16 cellular contexts compared by ENCODE assay signal in genomic region chr11:93743316-93743715, GRCh38. TPM values are rescaled to one million over a fixed set of nuclear protein-coding genes. Genes with fewer than 3 reads are reported as not detected.
DNase-seq lines count a peak whose midpoint lies in the region; ATAC-seq and TF ChIP-seq lines count a peak whose summit lies in the region.
"Had no signal": no experiment of that assay in that cellular context is flagged by ENCODE, and none has a peak within 500 bp of the region (broad histone marks: within the 10 kb centered on the region; RNA-seq: fewer than 3 reads in every experiment).

No MANE protein-coding gene starts in this region.

- POLR2A ChIA-PET in CD4-positive, alpha-beta T cell (lab: Charles Lee) = interaction anchor here (0.6 to 3.2 kb wide), 2 partner anchors 18 to 64 kb away, joined by 3 to 34 read pairs; no protein-coding TSS in a partner anchor
- POLR2A ChIA-PET in HEK293T (lab: Yijun Ruan, JAX) = interaction anchor here (6.9 kb wide), 1 partner anchor 41 kb away, joined by 119 read pairs; the partner anchor contains the start of gene MED17

- H3K36me3 ChIP-seq in body of pancreas (replicated peaks in 1 of 2; ENCODE audit: insufficient read depth in 1 of 2, low read depth in 2 of 2) = no peaks in the 10 kb centered on the region

- peaks cover 46% of the 10 kb centered on the region for H3K36me3 Mint-ChIP-seq in CD4-positive, alpha-beta T cell (ENCODE audit: low read depth)
- peaks cover 24% of the 10 kb centered on the region for H3K36me3 Mint-ChIP-seq in natural killer cell treated with Interleukin-12 subunit alpha and Interleukin-12 subunit beta and Interleukin-15 and Interleukin-18, amount 100 ng/mL, for 72 hours

- intact Hi-C loops in CD4-positive, alpha-beta T cell (cut with DNase I, micrococcal nuclease) = loop anchor here in 1 of 2 experiments (5.0 kb wide), 3 partner anchors 81 to 1229 kb away; partner anchors contain the start of genes ANKRD49, CEP295, CWC15 and KDM4D
- intact Hi-C loops in body of pancreas (cut with DNase I) = no loop called here

- no peaks in the 10 kb centered on the region for H3K27me3 ChIP-seq in CD4-positive, alpha-beta T cell (ENCODE audit: control insufficient read depth, insufficient read depth, low read length)
- no peaks in the 10 kb centered on the region for H3K27me3 ChIP-seq in body of pancreas
- H3K27me3 ChIP-seq: gastroesophageal sphincter had no signal

- H3K4me3 Mint-ChIP-seq in CD4-positive, alpha-beta T cell = peak overlapping the region; percentile 98
- peak overlapping the region; percentile 64 for H3K4me3 Mint-ChIP-seq in natural killer cell treated with Interleukin-12 subunit alpha and Interleukin-12 subunit beta and Interleukin-15 and Interleukin-18, amount 100 ng/mL, for 72 hours

- H3K9me3 Mint-ChIP-seq in CD4-positive, alpha-beta T cell = no peaks in the 10 kb centered on the region
- no peaks in the 10 kb centered on the region for H3K9me3 Mint-ChIP-seq in natural killer cell treated with Interleukin-12 subunit alpha and Interleukin-12 subunit beta and Interleukin-15 and Interleukin-18, amount 100 ng/mL, for 72 hours

- no peak for ATAC-seq in CD4-positive, alpha-beta T cell (ENCODE audit: poor library complexity)
- no peak for ATAC-seq in body of pancreas
- no peak for ATAC-seq in natural killer cell treated with Interleukin-12 subunit alpha and Interleukin-12 subunit beta and Interleukin-15 and Interleukin-18, amount 100 ng/mL, for 72 hours
- no peak for ATAC-seq in HG03139 (IDR thresholded peaks at IDR 0.05; ENCODE audit: unreplicated experiment)
- no peak for ATAC-seq in HG02678 (IDR thresholded peaks at IDR 0.05; ENCODE audit: unreplicated experiment)
- ATAC-seq: gastroesophageal sphincter, left cardiac atrium had no signal

- no peaks in the 10 kb centered on the region for H3K27me3 Mint-ChIP-seq in CD4-positive, alpha-beta T cell
- no peaks in the 10 kb centered on the region for H3K27me3 Mint-ChIP-seq in natural killer cell treated with Interleukin-12 subunit alpha and Interleukin-12 subunit beta and Interleukin-15 and Interleukin-18, amount 100 ng/mL, for 72 hours

- CTCF ChIA-PET in CD4-positive, alpha-beta T cell (lab: Charles Lee) = no interaction called here
- CTCF ChIA-PET in HEK293T (lab: Yijun Ruan, JAX) = no interaction called here

- TF ChIP-seq CTCF in CD4-positive, alpha-beta T cell (IDR thresholded peaks at IDR 0.05) = no peak
- TF ChIP-seq CTCF in body of pancreas (IDR thresholded peaks at IDR 0.05) = no peak

- peaks cover 61% of the 10 kb centered on the region for H3K4me1 ChIP-seq in body of pancreas

- no peak overlapping the region for H3K4me3 ChIP-seq in body of pancreas

- no peak for TF ChIP-seq POLR2A in body of pancreas (IDR thresholded peaks at IDR 0.05)

- WGBS in body of pancreas, 2 donors = 84 to 87% methylated on average over 19 to 21 of the region's 21 CpGs

- no peak overlapping the region for H3K27ac ChIP-seq in CD4-positive, alpha-beta T cell (ENCODE audit: low read depth, low read length)
- peak overlapping the region in 3 of 4 donors; percentile 96 to 98 (median 97) for H3K27ac ChIP-seq in body of pancreas

- no peaks in the 10 kb centered on the region for H3K9me3 ChIP-seq in CD4-positive, alpha-beta T cell (ENCODE audit: control insufficient read depth, low read length)
- H3K9me3 ChIP-seq in body of pancreas = no peaks in the 10 kb centered on the region
- H3K9me3 ChIP-seq: gastroesophageal sphincter had no signal

- no peak for DNase-seq in CD4-positive, alpha-beta T cell
- DNase-seq in HEK293T (ENCODE audit: extremely low spot score) (peak; percentile 20), body of pancreas (peak in 1 of 4 donors; percentile 24), GDM1 (lab: John Stamatoyannopoulos, UW) (no peak), NCI-H345 (lab: John Stamatoyannopoulos, UW) (no peak)
- DNase-seq in natural killer cell treated with Interleukin-12 subunit alpha and Interleukin-12 subunit beta and Interleukin-15 and Interleukin-18, amount 100 ng/mL, for 72 hours (ENCODE audit: low spot score) = no peak
- DNase-seq: activated CD4-positive, CD25-positive, alpha-beta regulatory T cell; GOT3; IMR-90; left cardiac atrium; NCI-H1417 treated with DMSO at 0.1 percent for 48 hours; NCI-H69; SIG-M5 had no signal

- H3K27ac Mint-ChIP-seq in CD4-positive, alpha-beta T cell = peak overlapping the region; percentile 98
- peak overlapping the region; percentile 17 to 99 for H3K27ac Mint-ChIP-seq in natural killer cell treated with Interleukin-12 subunit alpha and Interleukin-12 subunit beta and Interleukin-15 and Interleukin-18, amount 100 ng/mL, for 72 hours

- H3K4me1 Mint-ChIP-seq in CD4-positive, alpha-beta T cell (ENCODE audit: low read depth) = peaks cover 57% of the 10 kb centered on the region
- peaks cover 33 to 35% of the 10 kb centered on the region in 2 donors for H3K4me1 Mint-ChIP-seq in natural killer cell treated with Interleukin-12 subunit alpha and Interleukin-12 subunit beta and Interleukin-15 and Interleukin-18, amount 100 ng/mL, for 72 hours (ENCODE audit: low read depth in 2 of 2)

TF ChIP-seq in HEK293T, 16 proteins besides CTCF, POLR2A, EP300 and RAD21:
- TF ChIP-seq L3MBTL2 (conservative IDR thresholded peaks at IDR 0.05) = 0 out of 2 replicates have a peak, but pooled peaks have one; percentile 12
- no peak for TF ChIP-seq FOXM1 (IDR thresholded peaks at IDR 0.05; ENCODE audit: borderline replicate concordance)

RNA-seq across cellular contexts. Expression of gene C11orf54, which starts 1.8 kb away (rescaled TPM):
- 1 to 10 TPM; 6.8 to 8.0 TPM for total RNA-seq in CD4-positive, alpha-beta T cell
- total RNA-seq in body of pancreas = 10 to 100 TPM; 29.0 to 45.7 TPM
- total RNA-seq in natural killer cell treated with Interleukin-12 subunit alpha and Interleukin-12 subunit beta and Interleukin-15 and Interleukin-18, amount 100 ng/mL, for 72 hours = 10 to 100 TPM; 19.6 to 25.5 TPM

RNA-seq across cellular contexts. Expression of gene TAF1D, which starts 2.0 kb away (rescaled TPM):
- 100 to 1,000 TPM; 161 to 173 TPM for total RNA-seq in CD4-positive, alpha-beta T cell
- total RNA-seq in body of pancreas = 100 to 1,000 TPM; 113 to 177 TPM
- 100 to 1,000 TPM; 146 to 329 TPM for total RNA-seq in natural killer cell treated with Interleukin-12 subunit alpha and Interleukin-12 subunit beta and Interleukin-15 and Interleukin-18, amount 100 ng/mL, for 72 hours

RNA-seq across cellular contexts. Expression of gene MED17, which starts 40.8 kb away (rescaled TPM):
- 10 to 100 TPM; 63.1 to 63.6 TPM for total RNA-seq in CD4-positive, alpha-beta T cell
- 10 to 100 TPM; 18.9 to 22.4 TPM for total RNA-seq in body of pancreas
- total RNA-seq in natural killer cell treated with Interleukin-12 subunit alpha and Interleukin-12 subunit beta and Interleukin-15 and Interleukin-18, amount 100 ng/mL, for 72 hours = 10 to 100 TPM; 47.7 to 60.6 TPM
